In genomic region chr22:38079208-38079607, GRCh38 we compare ENCODE assay signal across 4 cellular contexts. TPM values are rescaled to one million over a fixed set of nuclear protein-coding genes. Genes with fewer than 3 reads are reported as not detected.
"Had no signal": no experiment of that assay in that cellular context is flagged by ENCODE, and none has a peak within 500 bp of the region (broad histone marks: within the 10 kb centered on the region; RNA-seq: fewer than 3 reads in every experiment).

No MANE protein-coding gene starts in this region.

RNA-seq across cellular contexts. Expression of gene SLC16A8, which starts 4.8 kb away (rescaled TPM):
- total RNA-seq: H4, H7, HT-29 had no signal
- polyA plus RNA-seq: IgD-negative memory B cell had no signal

RNA-seq across cellular contexts. Expression of gene BAIAP2L2, which starts 31.3 kb away (rescaled TPM):
- total RNA-seq: H4 had no signal
- polyA plus RNA-seq: IgD-negative memory B cell had no signal
